20 cellular contexts compared by ENCODE assay signal in the genomic region with DNA sequence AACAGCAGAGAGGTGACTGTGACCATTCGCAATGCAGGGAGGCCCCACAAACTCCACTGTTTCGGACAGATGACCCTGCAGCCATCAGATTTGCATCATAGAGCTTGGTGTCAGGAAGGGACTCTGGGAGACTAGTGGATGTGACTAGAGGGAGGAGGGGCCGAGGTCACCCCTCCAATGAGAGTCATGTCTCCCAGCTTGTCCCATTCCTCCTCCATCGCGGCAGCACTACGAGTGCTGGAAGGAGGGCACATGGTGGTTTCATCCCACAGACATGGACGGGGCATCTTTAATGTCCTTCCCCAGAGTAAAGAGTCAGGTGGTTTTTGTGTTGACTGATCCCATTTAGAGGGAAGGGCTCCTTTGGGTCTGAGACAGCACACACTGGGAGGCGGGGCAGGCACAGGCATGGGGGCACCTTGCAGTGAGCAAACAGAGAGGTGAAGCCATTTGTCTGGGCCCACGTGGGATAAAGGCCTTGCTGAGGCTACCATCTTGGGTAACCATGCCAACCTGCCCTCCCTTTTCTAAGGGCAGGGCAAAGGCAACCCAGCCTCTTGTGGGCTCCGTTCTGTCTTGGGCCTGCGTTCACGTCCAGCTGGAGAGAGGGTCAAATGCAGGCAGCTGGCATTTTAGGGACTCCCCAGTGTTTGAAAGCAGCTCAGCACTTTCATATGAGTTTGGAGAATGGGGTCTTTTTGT.
"Had no signal": no experiment of that assay in that cellular context is flagged by ENCODE, and none has a peak within 500 bp of the region (broad histone marks: within the 10 kb centered on the region; RNA-seq: fewer than 3 reads in every experiment).

No MANE protein-coding gene starts in this region.

- H3K27ac Mint-ChIP-seq: activated CD4-positive, alpha-beta memory T cell treated with anti-CD3 and anti-CD28 coated beads, Interleukin-2, amount 10 ng/mL, durations not matched to agents 7 days and 5 days; activated CD4-positive, alpha-beta T cell treated with anti-CD3 and anti-CD28 coated beads, Interleukin-2, amount 10 ng/mL, durations not matched to agents 24 days and 14 days; activated naive CD4-positive, alpha-beta T cell treated with anti-CD3 and anti-CD28 coated beads, Interleukin-2, amount 50 U/mL, for 24 hours; activated T-helper 2 cell treated with anti-CD3 and anti-CD28 coated beads, Interferon-gamma antibody, Interleukin-2, Interleukin-4, amounts not matched to agents 10 μg/mL and 5 μg/mL and 100 μg/mL, durations not matched to agents 14 hours and 24 hours and 36 hours; immature natural killer cell; natural killer cell treated with Interleukin-12 subunit alpha and Interleukin-12 subunit beta and Interleukin-15 and Interleukin-18, amount 100 ng/mL, for 72 hours; stimulated activated naive CD8-positive, alpha-beta T cell treated with anti-CD3 and anti-CD28 coated beads, Interleukin-15, Interleukin-2, amounts not matched to agents 100 ng/mL and 50 ng/mL, for 24 hours; T-helper 17 cell had no signal

- FAIRE-seq: bronchial epithelial cell had no signal

- H3K36me3 Mint-ChIP-seq: activated naive CD4-positive, alpha-beta T cell treated with anti-CD3 and anti-CD28 coated beads, Interleukin-2, amount 50 U/mL, for 24 hours; immature natural killer cell; natural killer cell treated with Interleukin-12 subunit alpha and Interleukin-12 subunit beta and Interleukin-15 and Interleukin-18, amount 100 ng/mL, for 72 hours had no signal

- DNase-seq: activated CD4-positive, alpha-beta memory T cell treated with anti-CD3 and anti-CD28 coated beads, Interleukin-2, amount 10 ng/mL, durations not matched to agents 7 days and 5 days; activated CD4-positive, alpha-beta T cell treated with anti-CD3 and anti-CD28 coated beads, Interleukin-2, amount 10 ng/mL, durations not matched to agents 24 days and 14 days; activated CD4-positive, CD25-positive, alpha-beta regulatory T cell treated with anti-CD3 and anti-CD28 coated beads, Interleukin-2, amount 50 U/mL, for 72 hours; dermis blood vessel endothelial cell; effector CD4-positive, alpha-beta T cell; hypothalamus; immature natural killer cell; lower lobe of right lung; right lobe of liver; stimulated activated CD4-positive, alpha-beta T cell treated with anti-CD3 and anti-CD28 coated beads, Interleukin-2, amount 100 ng/mL, for 48 hours; T-helper 17 cell; thyroid gland; upper lobe of right lung had no signal

- H3K27me3 ChIP-seq: right lobe of liver, thyroid gland, upper lobe of right lung had no signal

- H3K36me3 ChIP-seq: lower lobe of right lung, right lobe of liver, thyroid gland, upper lobe of right lung had no signal

- H3K9me3 Mint-ChIP-seq: activated CD4-positive, alpha-beta memory T cell treated with anti-CD3 and anti-CD28 coated beads, Interleukin-2, amount 10 ng/mL, durations not matched to agents 7 days and 5 days; activated CD4-positive, alpha-beta T cell treated with anti-CD3 and anti-CD28 coated beads, Interleukin-2, amount 10 ng/mL, durations not matched to agents 24 days and 14 days; activated naive CD4-positive, alpha-beta T cell treated with anti-CD3 and anti-CD28 coated beads, Interleukin-2, amount 50 U/mL, for 24 hours; activated T-helper 2 cell treated with anti-CD3 and anti-CD28 coated beads, Interferon-gamma antibody, Interleukin-2, Interleukin-4, amounts not matched to agents 10 μg/mL and 5 μg/mL and 100 μg/mL, durations not matched to agents 14 hours and 24 hours and 36 hours; central memory CD8-positive, alpha-beta T cell; immature natural killer cell; natural killer cell treated with Interleukin-12 subunit alpha and Interleukin-12 subunit beta and Interleukin-15 and Interleukin-18, amount 100 ng/mL, for 72 hours; stimulated activated naive CD8-positive, alpha-beta T cell treated with anti-CD3 and anti-CD28 coated beads, Interleukin-15, Interleukin-2, amounts not matched to agents 100 ng/mL and 50 ng/mL, for 24 hours had no signal

- H3K27ac ChIP-seq: epithelial cell of prostate, lower lobe of right lung, right lobe of liver, thyroid gland, upper lobe of right lung had no signal

- H3K4me1 ChIP-seq: lower lobe of right lung, right lobe of liver, thyroid gland, upper lobe of right lung had no signal

- ATAC-seq: lower lobe of right lung; natural killer cell treated with Interleukin-12 subunit alpha and Interleukin-12 subunit beta and Interleukin-15 and Interleukin-18, amount 100 ng/mL, for 72 hours; right lobe of liver; T-helper 17 cell; upper lobe of right lung had no signal

- H3K4me3 ChIP-seq: lower lobe of right lung, right lobe of liver, thyroid gland, upper lobe of right lung had no signal
